Comparison of ENCODE assay signal across 8 cellular contexts in genomic region chr1:156488566-156489165, GRCh38. TPM values are rescaled to one million over a fixed set of nuclear protein-coding genes. Genes with fewer than 3 reads are reported as not detected.
DNase-seq lines count a peak whose midpoint lies in the region; ATAC-seq and TF ChIP-seq lines count a peak whose summit lies in the region.

No MANE protein-coding gene starts in this region.

- H3K4me1 Mint-ChIP-seq in activated naive CD8-positive, alpha-beta T cell (ENCODE audit: low read depth): peaks cover 82% of the 10 kb centered on the region

- H3K27me3 Mint-ChIP-seq in activated naive CD8-positive, alpha-beta T cell: no peaks in the 10 kb centered on the region

- WGBS in psoas muscle, 3 donors: 32 to 37% (median 35%) methylated on average over 5 of the region's 5 CpGs

- peaks cover 0 to 22% of the 10 kb centered on the region in 2 donors for H3K36me3 ChIP-seq in psoas muscle (ENCODE audit: insufficient read depth in 1 of 2, low read depth in 1 of 2)

- no peaks in the 10 kb centered on the region for H3K36me3 Mint-ChIP-seq in activated naive CD8-positive, alpha-beta T cell

- TF ChIP-seq CTCF in psoas muscle (IDR thresholded peaks at IDR 0.05): no peak

- H3K9me3 ChIP-seq in psoas muscle: no peaks in the 10 kb centered on the region

- peaks cover 91% of the 10 kb centered on the region for H3K4me1 ChIP-seq in psoas muscle

- peak overlapping the region; percentile 79 for H3K4me3 Mint-ChIP-seq in activated naive CD8-positive, alpha-beta T cell

- no peaks in the 10 kb centered on the region for H3K9me3 Mint-ChIP-seq in activated naive CD8-positive, alpha-beta T cell (ENCODE audit: low read depth)

- H3K27ac ChIP-seq in psoas muscle: peak overlapping the region; percentile 99

- intact Hi-C loops in psoas muscle (cut with DNase I): no loop called here

- peak; percentile 14 for DNase-seq in stimulated activated naive CD4-positive, alpha-beta T cell treated with Interleukin-2 at 50 U/mL for 16 hours (lab: John Stamatoyannopoulos, UW)
- no peak for DNase-seq in stimulated activated naive CD4-positive, alpha-beta T cell (lab: John Stamatoyannopoulos, UW)
- no peak for DNase-seq in psoas muscle
- DNase-seq in putamen (ENCODE audit: low spot score): no peak
- no peak for DNase-seq in cortex of kidney (lab: John Stamatoyannopoulos, UW)
- no peak for DNase-seq in anterior cingulate cortex (lab: John Stamatoyannopoulos, UW)

- peak overlapping the region; percentile 98 for H3K4me3 ChIP-seq in psoas muscle

- H3K27me3 ChIP-seq in psoas muscle (ENCODE audit: insufficient read depth in 3 of 3, low read length in 2 of 3): no peaks in the 10 kb centered on the region

- ATAC-seq in HG03066 (IDR thresholded peaks at IDR 0.05; ENCODE audit: low read depth, unreplicated experiment) (peak; percentile 55), psoas muscle (no peak)

- H3K27ac Mint-ChIP-seq in activated naive CD8-positive, alpha-beta T cell: peak overlapping the region; percentile 95

RNA-seq across cellular contexts. Expression of gene MEF2D, which starts 11.9 kb away (rescaled TPM):
- total RNA-seq in psoas muscle: 100 to 1,000 TPM; 126 to 258 (median 188) TPM
- polyA plus RNA-seq in psoas muscle: 10 to 100 TPM; 43.1 to 65.3 (median 58.4) TPM
